ENCODE assay signal across 28 cellular contexts in the genomic region with DNA sequence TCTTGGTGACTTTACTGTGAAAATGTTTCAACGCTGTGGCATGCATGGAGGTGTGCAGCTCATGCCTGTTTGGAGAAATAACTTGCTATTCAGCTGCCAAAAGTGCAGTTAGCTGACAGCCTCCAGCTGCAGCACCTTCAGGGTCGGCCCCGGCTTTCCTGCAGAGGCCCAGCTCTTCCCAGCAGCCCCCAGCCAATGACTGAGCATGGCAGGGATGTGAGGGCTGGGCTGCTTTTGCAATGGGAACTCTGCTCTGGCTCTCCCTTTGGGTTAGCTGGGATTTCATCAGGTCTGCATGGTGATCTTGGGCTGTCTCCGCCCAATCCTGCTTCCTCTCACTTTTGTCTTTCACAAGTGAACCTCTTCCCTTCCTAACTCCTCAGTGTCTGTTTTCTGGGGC.
"Had no signal": no experiment of that assay in that cellular context is flagged by ENCODE, and none has a peak within 500 bp of the region (broad histone marks: within the 10 kb centered on the region; RNA-seq: fewer than 3 reads in every experiment).

No MANE protein-coding gene starts in this region.

- DNase-seq: activated CD4-positive, alpha-beta T cell treated with anti-CD3 and anti-CD28 coated beads for 36 hours; activated CD4-positive, alpha-beta T cell treated with anti-CD3 and anti-CD28 coated beads, Interleukin-2, amount 10 ng/mL, durations not matched to agents 7 days and 5 days; activated CD4-positive, alpha-beta T cell treated with anti-CD3 and anti-CD28 coated beads, Interleukin-2, amount 50 U/mL, for 48 hours; activated CD8-positive, alpha-beta T cell treated with anti-CD3 and anti-CD28 coated beads, Interleukin-2, amount 10 ng/mL, durations not matched to agents 7 days and 5 days; activated gamma-delta T cell; activated naive CD4-positive, alpha-beta T cell treated with Interleukin-2 at 50 U/mL for 16 hours; activated naive CD8-positive, alpha-beta T cell treated with anti-CD3 and anti-CD28 coated beads, Interleukin-2, amount 10 ng/mL, durations not matched to agents 7 days and 5 days; activated T-cell treated with anti-CD3 and anti-CD28 coated beads, Interleukin-2, amount 50 U/mL, for 24 hours; amygdala; Karpas-422; NCI-H1048; NCI-H1105 treated with DMSO at 0.1 percent for 48 hours; NCI-H1436; NCI-H1694; NCI-H1930; NCI-H2081 treated with DMSO at 0.1 percent for 48 hours; NCI-H226; NCI-H446 treated with DMSO at 0.1 percent for 48 hours; NCI-H524 treated with DMSO at 0.1 percent for 48 hours; SHP77; SJCRH30; T1000 had no signal

- H3K27me3 ChIP-seq: ascending aorta, SJCRH30 had no signal

- H3K27ac ChIP-seq: ascending aorta, cardiac muscle cell, SJCRH30, SK-N-MC had no signal

- H3K4me1 Mint-ChIP-seq: activated CD4-positive, alpha-beta T cell treated with anti-CD3 and anti-CD28 coated beads for 36 hours; activated CD4-positive, alpha-beta T cell treated with anti-CD3 and anti-CD28 coated beads, Interleukin-2, amount 10 ng/mL, durations not matched to agents 7 days and 5 days; activated naive CD4-positive, alpha-beta T cell treated with anti-CD3 and anti-CD28 coated beads, Interleukin-2, amount 50 U/mL, for 24 hours; activated naive CD8-positive, alpha-beta T cell treated with anti-CD3 and anti-CD28 coated beads, Interleukin-2, amount 10 ng/mL, durations not matched to agents 7 days and 5 days had no signal

- H3K27me3 Mint-ChIP-seq: activated CD4-positive, alpha-beta T cell treated with anti-CD3 and anti-CD28 coated beads for 36 hours; activated CD4-positive, alpha-beta T cell treated with anti-CD3 and anti-CD28 coated beads, Interleukin-2, amount 10 ng/mL, durations not matched to agents 7 days and 5 days; activated naive CD4-positive, alpha-beta T cell treated with anti-CD3 and anti-CD28 coated beads, Interleukin-2, amount 50 U/mL, for 24 hours; activated naive CD8-positive, alpha-beta T cell treated with anti-CD3 and anti-CD28 coated beads, Interleukin-2, amount 10 ng/mL, durations not matched to agents 7 days and 5 days; activated T-cell treated with anti-CD3 and anti-CD28 coated beads, Interleukin-2, amount 50 U/mL, for 24 hours had no signal

- H3K36me3 Mint-ChIP-seq: activated naive CD4-positive, alpha-beta T cell treated with anti-CD3 and anti-CD28 coated beads, Interleukin-2, amount 50 U/mL, for 24 hours; activated naive CD8-positive, alpha-beta T cell treated with anti-CD3 and anti-CD28 coated beads, Interleukin-2, amount 10 ng/mL, durations not matched to agents 7 days and 5 days had no signal

- H3K4me3 Mint-ChIP-seq: activated CD4-positive, alpha-beta T cell treated with anti-CD3 and anti-CD28 coated beads for 36 hours; activated CD4-positive, alpha-beta T cell treated with anti-CD3 and anti-CD28 coated beads, Interleukin-2, amount 10 ng/mL, durations not matched to agents 7 days and 5 days; activated CD8-positive, alpha-beta T cell treated with anti-CD3 and anti-CD28 coated beads, Interleukin-2, amount 10 ng/mL, durations not matched to agents 7 days and 5 days; activated naive CD4-positive, alpha-beta T cell treated with anti-CD3 and anti-CD28 coated beads, Interleukin-2, amount 50 U/mL, for 24 hours; activated naive CD8-positive, alpha-beta T cell treated with anti-CD3 and anti-CD28 coated beads, Interleukin-2, amount 10 ng/mL, durations not matched to agents 7 days and 5 days; activated T-cell treated with anti-CD3 and anti-CD28 coated beads, Interleukin-2, amount 50 U/mL, for 24 hours had no signal

- H3K9me3 Mint-ChIP-seq: activated CD4-positive, alpha-beta T cell treated with anti-CD3 and anti-CD28 coated beads, Interleukin-2, amount 10 ng/mL, durations not matched to agents 7 days and 5 days; activated T-helper 2 cell treated with anti-CD3 and anti-CD28 coated beads, Interferon-gamma antibody, Interleukin-2, Interleukin-4, amounts not matched to agents 10 μg/mL and 5 μg/mL and 100 μg/mL, durations not matched to agents 14 hours and 24 hours and 36 hours had no signal

- H3K4me3 ChIP-seq: ascending aorta, cardiac muscle cell, SJCRH30, SK-N-MC had no signal

- H3K36me3 ChIP-seq: ascending aorta, cardiac muscle cell, SJCRH30 had no signal

- H3K4me1 ChIP-seq: ascending aorta, SJCRH30 had no signal

- H3K9me3 ChIP-seq: ascending aorta, SJCRH30 had no signal

- H3K27ac Mint-ChIP-seq: activated CD4-positive, alpha-beta T cell treated with anti-CD3 and anti-CD28 coated beads for 36 hours; activated CD4-positive, alpha-beta T cell treated with anti-CD3 and anti-CD28 coated beads, Interleukin-2, amount 10 ng/mL, durations not matched to agents 7 days and 5 days; activated CD8-positive, alpha-beta T cell treated with anti-CD3 and anti-CD28 coated beads, Interleukin-2, amount 10 ng/mL, durations not matched to agents 7 days and 5 days; activated naive CD4-positive, alpha-beta T cell treated with anti-CD3 and anti-CD28 coated beads, Interleukin-2, amount 50 U/mL, for 24 hours; activated naive CD8-positive, alpha-beta T cell treated with anti-CD3 and anti-CD28 coated beads, Interleukin-2, amount 10 ng/mL, durations not matched to agents 7 days and 5 days; activated T-cell treated with anti-CD3 and anti-CD28 coated beads, Interleukin-2, amount 50 U/mL, for 24 hours; activated T-helper 2 cell treated with anti-CD3 and anti-CD28 coated beads, Interferon-gamma antibody, Interleukin-2, Interleukin-4, amounts not matched to agents 10 μg/mL and 5 μg/mL and 100 μg/mL, durations not matched to agents 14 hours and 24 hours and 36 hours had no signal

- FAIRE-seq: TTC549 had no signal
